ENCODE assay signal across 7 cellular contexts in the genomic region with DNA sequence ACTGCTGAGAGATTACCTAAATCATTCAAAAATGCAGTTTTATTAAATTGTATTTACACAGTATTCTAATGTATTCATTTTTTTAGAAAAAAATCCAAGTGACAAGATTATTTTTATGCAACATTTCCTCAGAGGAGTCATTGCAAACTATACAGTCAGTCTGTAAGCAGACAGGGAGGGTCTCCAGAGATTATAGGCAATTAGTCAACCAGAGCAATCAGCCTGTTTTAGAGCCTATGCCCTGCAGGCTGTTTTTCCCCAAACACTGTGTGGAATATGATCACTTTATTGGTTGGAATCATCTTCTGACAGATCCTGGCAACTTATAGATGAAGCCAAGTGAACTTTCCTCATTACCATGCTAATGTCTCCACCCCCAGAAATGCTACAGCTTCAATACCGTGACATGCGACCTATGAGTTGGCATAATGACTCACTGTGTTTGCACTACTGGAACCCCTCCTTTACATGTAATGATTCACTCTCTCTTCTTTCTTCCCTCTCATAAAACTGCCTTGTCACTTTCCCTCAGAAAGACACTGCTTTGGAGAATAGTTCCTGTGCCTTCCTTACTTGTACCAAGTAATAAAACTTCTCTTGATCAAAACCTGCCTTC.
DNase-seq lines count a peak whose midpoint lies in the region; ATAC-seq, FAIRE-seq and TF ChIP-seq lines count a peak whose summit lies in the region.

No MANE protein-coding gene starts in this region.

- no peak for TF ChIP-seq CTCF in gastroesophageal sphincter (IDR thresholded peaks at IDR 0.05)

- peak overlapping the region; percentile 30 for H3K9ac ChIP-seq in skeletal muscle satellite cell (ENCODE audit: low read depth, low read length)

- no peak for TF ChIP-seq EP300 in gastroesophageal sphincter (IDR thresholded peaks at IDR 0.05)

- H3K9me3 ChIP-seq in skeletal muscle satellite cell (replicated peaks; ENCODE audit: low read length) (no peaks in the 10 kb centered on the region), gastroesophageal sphincter (no peaks in the 10 kb centered on the region)

- H3K27me3 ChIP-seq in skeletal muscle satellite cell (ENCODE audit: control insufficient read depth, insufficient read depth, low read length) (no peaks in the 10 kb centered on the region), gastroesophageal sphincter (no peaks in the 10 kb centered on the region)

- no peak overlapping the region for H3K27ac ChIP-seq in gastroesophageal sphincter

- H3K4me3 ChIP-seq in skeletal muscle satellite cell (ENCODE audit: low read length) (no peak overlapping the region), gastroesophageal sphincter (no peak overlapping the region)

- 33 to 49% methylated on average over 2 of the region's 2 CpGs for WGBS in gastroesophageal sphincter (ENCODE audit: low coverage in 1 of 2), 2 donors

- H3K4me2 ChIP-seq in skeletal muscle satellite cell (ENCODE audit: low read length) = peak overlapping the region; percentile 62

- peak; percentile 100 for FAIRE-seq in H54 (lab: Jason Lieb, UNC)

- no peaks in the 10 kb centered on the region for H3K36me3 ChIP-seq in skeletal muscle satellite cell (ENCODE audit: insufficient read depth, low read length)
- no peaks in the 10 kb centered on the region for H3K36me3 ChIP-seq in gastroesophageal sphincter

- TF ChIP-seq POLR2A in H54 (IDR thresholded peaks at IDR 0.05; ENCODE audit: low read depth, low read length) = no peak
- TF ChIP-seq POLR2A in gastroesophageal sphincter (IDR thresholded peaks at IDR 0.05) = no peak

- DNase-seq in H54 (ENCODE audit: insufficient read length, low spot score) (peak; percentile 24), RKO (ENCODE audit: low spot score) (peak; percentile 88)

- H3K4me1 ChIP-seq in skeletal muscle satellite cell (ENCODE audit: control insufficient read depth, insufficient read depth, low read length) (peaks cover 6% of the 10 kb centered on the region), gastroesophageal sphincter (no peaks in the 10 kb centered on the region)

- ATAC-seq in esophagus mucosa (peak; percentile 88), gastroesophageal sphincter (no peak), HG02759 (IDR thresholded peaks at IDR 0.05; ENCODE audit: unreplicated experiment) (no peak), GM21381 (IDR thresholded peaks at IDR 0.05; ENCODE audit: unreplicated experiment) (no peak)
